33 cellular contexts compared by ENCODE assay signal in the genomic region with DNA sequence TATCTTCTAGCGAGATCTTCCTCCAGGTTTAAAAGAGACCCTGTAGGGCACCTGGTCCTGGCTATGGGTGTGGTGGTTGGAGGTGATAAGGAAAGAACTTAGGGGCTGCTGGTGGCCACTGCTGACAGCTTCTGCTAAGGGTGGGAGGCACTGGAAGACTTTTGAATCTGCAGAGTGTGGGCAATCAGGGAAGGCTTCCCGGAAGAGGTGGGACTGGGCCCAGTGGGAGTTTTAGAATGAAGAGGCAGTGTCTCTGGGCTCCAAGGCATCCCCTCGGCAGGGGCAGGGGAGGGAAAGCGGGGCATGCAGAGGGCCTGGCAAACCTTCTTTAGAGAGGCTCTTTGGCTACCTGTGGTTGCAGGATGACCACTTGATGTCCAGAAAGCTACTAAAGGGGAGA. TPM values are rescaled to one million over a fixed set of nuclear protein-coding genes. Genes with fewer than 3 reads are reported as not detected.
"Had no signal": no experiment of that assay in that cellular context is flagged by ENCODE, and none has a peak within 500 bp of the region (broad histone marks: within the 10 kb centered on the region; RNA-seq: fewer than 3 reads in every experiment).

No MANE protein-coding gene starts in this region.

- ATAC-seq: activated naive CD4-positive, alpha-beta T cell treated with anti-CD3 and anti-CD28 coated beads, Interleukin-2, amount 50 U/mL, for 72 hours; activated T-cell treated with anti-CD3 and anti-CD28 coated beads, Interleukin-2, amount 50 U/mL, for 72 hours; body of pancreas; effector memory CD8-positive, alpha-beta T cell; foreskin keratinocyte; gastrocnemius medialis; heart left ventricle; WTC11 had no signal

- DNase-seq: activated CD4-positive, alpha-beta memory T cell treated with anti-CD3 and anti-CD28 coated beads, Interleukin-2, amount 10 ng/mL, durations not matched to agents 7 days and 5 days; activated CD4-positive, alpha-beta T cell treated with anti-CD3 and anti-CD28 coated beads for 1 hour; activated CD4-positive, alpha-beta T cell treated with anti-CD3 and anti-CD28 coated beads for 4 hours; activated CD4-positive, alpha-beta T cell treated with anti-CD3 and anti-CD28 coated beads, Interleukin-2, amount 10 ng/mL, durations not matched to agents 7 days and 5 days; activated CD4-positive, alpha-beta T cell treated with anti-CD3 and anti-CD28 coated beads, Interleukin-2, amount 50 U/mL, for 4 hours; activated CD8-positive, alpha-beta memory T cell treated with anti-CD3 and anti-CD28 coated beads, Interleukin-2, amount 50 U/mL, for 48 hours; activated gamma-delta T cell; activated naive CD4-positive, alpha-beta T cell; activated naive CD4-positive, alpha-beta T cell treated with anti-CD3 and anti-CD28 coated beads, Interleukin-2, amount 10 ng/mL, durations not matched to agents 7 days and 5 days; activated T-cell treated with anti-CD3 and anti-CD28 coated beads for 4 hours; activated T-cell treated with anti-CD3 and anti-CD28 coated beads, Interleukin-2, amount 50 U/mL, for 24 hours; activated T-cell treated with anti-CD3 and anti-CD28 coated beads, Interleukin-2, amount 50 U/mL, for 72 hours; adrenal gland; amygdala; aorta; body of pancreas; caudate nucleus; cortex of kidney; dermis blood vessel endothelial cell; effector CD4-positive, alpha-beta T cell; effector memory CD8-positive, alpha-beta T cell; erythroblast; foreskin keratinocyte; gastrocnemius medialis; glutamatergic neuron; heart left ventricle; T-helper 2 cell had no signal

- H3K9me3 ChIP-seq: adrenal gland, body of pancreas, esophagus muscularis mucosa, gastrocnemius medialis, heart left ventricle had no signal

- H3K4me1 ChIP-seq: adrenal gland, foreskin keratinocyte had no signal

- H3K4me3 Mint-ChIP-seq: activated CD4-positive, alpha-beta memory T cell treated with anti-CD3 and anti-CD28 coated beads, Interleukin-2, amount 10 ng/mL, durations not matched to agents 7 days and 5 days; activated CD4-positive, alpha-beta T cell treated with anti-CD3 and anti-CD28 coated beads, Interleukin-2, amount 10 ng/mL, durations not matched to agents 7 days and 5 days; activated naive CD4-positive, alpha-beta T cell treated with anti-CD3 and anti-CD28 coated beads, Interleukin-2, amount 10 ng/mL, durations not matched to agents 7 days and 5 days; activated T-cell treated with anti-CD3 and anti-CD28 coated beads, Interleukin-2, amount 50 U/mL, for 24 hours; activated T-cell treated with anti-CD3 and anti-CD28 coated beads, Interleukin-2, amount 50 U/mL, for 72 hours; effector memory CD8-positive, alpha-beta T cell; WTC11 had no signal

- H3K27me3 ChIP-seq: adrenal gland, body of pancreas, esophagus muscularis mucosa, gastrocnemius medialis, heart left ventricle had no signal

- H3K27ac Mint-ChIP-seq: activated CD4-positive, alpha-beta memory T cell treated with anti-CD3 and anti-CD28 coated beads, Interleukin-2, amount 10 ng/mL, durations not matched to agents 7 days and 5 days; activated CD4-positive, alpha-beta T cell treated with anti-CD3 and anti-CD28 coated beads, Interleukin-2, amount 10 ng/mL, durations not matched to agents 7 days and 5 days; activated naive CD4-positive, alpha-beta T cell treated with anti-CD3 and anti-CD28 coated beads, Interleukin-2, amount 10 ng/mL, durations not matched to agents 7 days and 5 days; activated naive CD4-positive, alpha-beta T cell treated with anti-CD3 and anti-CD28 coated beads, Interleukin-2, amount 50 U/mL, for 72 hours; activated T-cell treated with anti-CD3 and anti-CD28 coated beads, Interleukin-2, amount 50 U/mL, for 24 hours; activated T-cell treated with anti-CD3 and anti-CD28 coated beads, Interleukin-2, amount 50 U/mL, for 72 hours; effector memory CD8-positive, alpha-beta T cell; WTC11 had no signal

- H3K9me3 Mint-ChIP-seq: activated CD4-positive, alpha-beta memory T cell treated with anti-CD3 and anti-CD28 coated beads, Interleukin-2, amount 10 ng/mL, durations not matched to agents 7 days and 5 days; activated CD4-positive, alpha-beta T cell treated with anti-CD3 and anti-CD28 coated beads, Interleukin-2, amount 10 ng/mL, durations not matched to agents 7 days and 5 days; activated naive CD4-positive, alpha-beta T cell treated with anti-CD3 and anti-CD28 coated beads, Interleukin-2, amount 10 ng/mL, durations not matched to agents 7 days and 5 days; activated naive CD4-positive, alpha-beta T cell treated with anti-CD3 and anti-CD28 coated beads, Interleukin-2, amount 50 U/mL, for 72 hours; activated T-cell treated with anti-CD3 and anti-CD28 coated beads, Interleukin-2, amount 50 U/mL, for 24 hours; activated T-cell treated with anti-CD3 and anti-CD28 coated beads, Interleukin-2, amount 50 U/mL, for 72 hours; effector memory CD8-positive, alpha-beta T cell; WTC11 had no signal

- H3K36me3 Mint-ChIP-seq: activated naive CD4-positive, alpha-beta T cell treated with anti-CD3 and anti-CD28 coated beads, Interleukin-2, amount 10 ng/mL, durations not matched to agents 7 days and 5 days; activated naive CD4-positive, alpha-beta T cell treated with anti-CD3 and anti-CD28 coated beads, Interleukin-2, amount 50 U/mL, for 72 hours; WTC11 had no signal

- FAIRE-seq: colon, TTC549 had no signal

- H3K27ac ChIP-seq: adrenal gland, body of pancreas, esophagus muscularis mucosa, foreskin keratinocyte, gastrocnemius medialis, heart left ventricle, VCaP had no signal

- H3K4me3 ChIP-seq: adrenal gland, body of pancreas, esophagus muscularis mucosa, gastrocnemius medialis, heart left ventricle had no signal

- H3K4me1 Mint-ChIP-seq: activated CD4-positive, alpha-beta memory T cell treated with anti-CD3 and anti-CD28 coated beads, Interleukin-2, amount 10 ng/mL, durations not matched to agents 7 days and 5 days; activated CD4-positive, alpha-beta T cell treated with anti-CD3 and anti-CD28 coated beads, Interleukin-2, amount 10 ng/mL, durations not matched to agents 7 days and 5 days; activated naive CD4-positive, alpha-beta T cell treated with anti-CD3 and anti-CD28 coated beads, Interleukin-2, amount 10 ng/mL, durations not matched to agents 7 days and 5 days had no signal

- H3K27me3 Mint-ChIP-seq: activated CD4-positive, alpha-beta T cell treated with anti-CD3 and anti-CD28 coated beads, Interleukin-2, amount 10 ng/mL, durations not matched to agents 7 days and 5 days had no signal

- H3K36me3 ChIP-seq: adrenal gland, esophagus muscularis mucosa, gastrocnemius medialis, heart left ventricle had no signal

RNA-seq across cellular contexts. Expression of a gene that starts 23.0 kb away (rescaled TPM):
- total RNA-seq: activated CD4-positive, alpha-beta memory T cell treated with anti-CD3 and anti-CD28 coated beads, Interleukin-2, amount 10 ng/mL, durations not matched to agents 7 days and 5 days; activated CD4-positive, alpha-beta T cell treated with anti-CD3 and anti-CD28 coated beads, Interleukin-2, amount 10 ng/mL, durations not matched to agents 7 days and 5 days had no signal
